Comparison of ENCODE assay signal across 1 cellular context in genomic region chr3:10310578-10310977, GRCh38.
TF ChIP-seq lines count a peak whose summit lies in the region.

No MANE protein-coding gene starts in this region.

TF ChIP-seq in K562, 482 proteins besides CTCF, POLR2A, EP300 and RAD21 (continued from another document):
- TF ChIP-seq ZNF507 (tag; conservative IDR thresholded peaks at IDR 0.05) (no peak), MAFK (IDR thresholded peaks at IDR 0.05; ENCODE audit: low read length) (peak; percentile 76; the same call in 1 of the 2 replicates), MBD1 (CRISPR knock-in tag; IDR thresholded peaks at IDR 0.05) (no peak), UBTF (IDR thresholded peaks at IDR 0.05; ENCODE audit: borderline replicate concordance in 1 of 2, low read depth in 2 of 2, low read length in 2 of 2) (no peak), DPF2 (IDR thresholded peaks at IDR 0.05) (no peak), CTBP1 (IDR thresholded peaks at IDR 0.05; ENCODE audit: borderline replicate concordance) (no peak), C11orf30 (IDR thresholded peaks at IDR 0.05; ENCODE audit: low read depth) (peak; percentile 91), AFF1 (IDR thresholded peaks at IDR 0.05; ENCODE audit: low read depth in 1 of 2, partially characterized antibody in 2 of 2) (no peak), TRIM28 (IDR thresholded peaks at IDR 0.05) (no peak), ZNF77 (CRISPR knock-in tag; IDR thresholded peaks at IDR 0.05) (no peak), MAZ (CRISPR knock-in tag; conservative IDR thresholded peaks at IDR 0.05 in 1 of 2, IDR thresholded peaks at IDR 0.05 in 1 of 2) (no peak), ZNF316 (IDR thresholded peaks at IDR 0.05) (peak; percentile 98), FOXJ2 (tag; IDR thresholded peaks at IDR 0.05) (no peak), ZBTB2 (IDR thresholded peaks at IDR 0.05) (no peak), ZNF133 (CRISPR knock-in tag; IDR thresholded peaks at IDR 0.05) (no peak), NFE2 (IDR thresholded peaks at IDR 0.05; ENCODE audit: low read depth) (peak; percentile 76), NCOA2 (IDR thresholded peaks at IDR 0.05; ENCODE audit: partially characterized antibody in 2 of 2) (no peak), MAFG (tag; conservative IDR thresholded peaks at IDR 0.05) (peak; percentile 94), NUFIP1 (IDR thresholded peaks at IDR 0.05; ENCODE audit: partially characterized antibody) (no peak), MAFF (IDR thresholded peaks at IDR 0.05; ENCODE audit: low read length) (peak; percentile 83)
- TF ChIP-seq, protein P1, sequence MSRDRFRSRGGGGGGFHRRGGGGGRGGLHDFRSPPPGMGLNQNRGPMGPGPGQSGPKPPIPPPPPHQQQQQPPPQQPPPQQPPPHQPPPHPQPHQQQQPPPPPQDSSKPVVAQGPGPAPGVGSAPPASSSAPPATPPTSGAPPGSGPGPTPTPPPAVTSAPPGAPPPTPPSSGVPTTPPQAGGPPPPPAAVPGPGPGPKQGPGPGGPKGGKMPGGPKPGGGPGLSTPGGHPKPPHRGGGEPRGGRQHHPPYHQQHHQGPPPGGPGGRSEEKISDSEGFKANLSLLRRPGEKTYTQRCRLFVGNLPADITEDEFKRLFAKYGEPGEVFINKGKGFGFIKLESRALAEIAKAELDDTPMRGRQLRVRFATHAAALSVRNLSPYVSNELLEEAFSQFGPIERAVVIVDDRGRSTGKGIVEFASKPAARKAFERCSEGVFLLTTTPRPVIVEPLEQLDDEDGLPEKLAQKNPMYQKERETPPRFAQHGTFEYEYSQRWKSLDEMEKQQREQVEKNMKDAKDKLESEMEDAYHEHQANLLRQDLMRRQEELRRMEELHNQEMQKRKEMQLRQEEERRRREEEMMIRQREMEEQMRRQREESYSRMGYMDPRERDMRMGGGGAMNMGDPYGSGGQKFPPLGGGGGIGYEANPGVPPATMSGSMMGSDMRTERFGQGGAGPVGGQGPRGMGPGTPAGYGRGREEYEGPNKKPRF (IDR thresholded peaks at IDR 0.05; ENCODE audit: low read depth, low read length): no peak
- TF ChIP-seq, protein P2, sequence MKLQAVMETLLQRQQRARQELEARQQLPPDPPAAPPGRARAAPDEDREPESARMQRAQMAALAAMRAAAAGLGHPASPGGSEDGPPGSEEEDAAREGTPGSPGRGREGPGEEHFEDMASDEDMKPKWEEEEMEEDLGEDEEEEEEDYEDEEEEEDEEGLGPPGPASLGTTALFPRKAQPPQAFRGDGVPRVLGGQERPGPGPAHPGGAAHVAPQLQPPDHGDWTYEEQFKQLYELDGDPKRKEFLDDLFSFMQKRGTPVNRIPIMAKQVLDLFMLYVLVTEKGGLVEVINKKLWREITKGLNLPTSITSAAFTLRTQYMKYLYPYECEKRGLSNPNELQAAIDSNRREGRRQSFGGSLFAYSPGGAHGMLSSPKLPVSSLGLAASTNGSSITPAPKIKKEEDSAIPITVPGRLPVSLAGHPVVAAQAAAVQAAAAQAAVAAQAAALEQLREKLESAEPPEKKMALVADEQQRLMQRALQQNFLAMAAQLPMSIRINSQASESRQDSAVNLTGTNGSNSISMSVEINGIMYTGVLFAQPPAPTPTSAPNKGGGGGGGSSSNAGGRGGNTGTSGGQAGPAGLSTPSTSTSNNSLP (IDR thresholded peaks at IDR 0.05; ENCODE audit: borderline replicate concordance, low read depth, low read length): no peak
